In the genomic region with DNA sequence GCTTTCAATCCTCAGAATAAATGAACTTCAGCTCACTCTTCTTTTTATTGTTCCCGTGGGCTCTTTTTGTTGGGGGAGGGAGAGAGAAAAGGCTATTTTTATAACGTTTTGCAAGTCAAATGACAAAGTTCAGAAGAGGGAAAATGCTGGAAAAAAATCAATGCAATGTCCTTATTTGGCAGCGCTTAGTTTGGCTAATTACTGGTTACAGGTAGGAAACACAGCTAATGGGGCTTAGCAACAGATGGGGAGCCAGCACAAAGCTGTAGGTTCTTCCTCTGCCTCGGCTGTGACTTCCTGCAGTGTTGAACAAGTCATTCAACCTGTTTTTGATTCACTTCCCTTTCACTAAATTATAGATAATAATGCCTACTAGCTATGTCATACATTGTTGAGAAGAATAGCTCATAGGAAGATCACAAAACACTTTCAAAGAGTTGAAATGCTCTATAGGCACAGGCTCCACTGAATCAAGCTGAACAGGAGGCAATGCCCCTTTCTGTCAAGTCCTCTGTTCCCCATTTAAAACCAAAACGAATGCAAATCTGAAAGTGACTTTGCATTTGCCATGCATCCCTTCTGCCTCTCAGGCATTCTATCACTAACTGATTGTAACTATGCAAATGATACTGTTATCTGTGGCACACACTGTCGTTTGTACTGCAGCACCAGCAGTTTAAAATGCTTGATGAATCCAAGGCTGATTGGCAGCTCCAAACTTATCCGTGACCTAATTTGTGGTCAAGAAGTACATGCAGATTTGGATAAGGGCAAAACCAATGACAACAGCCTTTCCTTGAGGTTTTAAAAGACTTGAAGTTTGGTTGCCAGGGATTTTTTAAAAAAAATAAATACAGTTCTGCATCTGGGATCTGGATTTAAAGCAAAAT, we compare ENCODE assay signal across 17 cellular contexts.
A peak's percentile ranks its signal among the peaks of the same experiment; 100 is the strongest.
DNase-seq lines count a peak whose midpoint lies in the region; ATAC-seq and TF ChIP-seq lines count a peak whose summit lies in the region.
"Had no signal": no experiment of that assay in that cellular context is flagged by ENCODE, and none has a peak within 500 bp of the region (broad histone marks: within the 10 kb centered on the region; RNA-seq: fewer than 3 reads in every experiment).

No MANE protein-coding gene starts in this region.

- H3K9me3 ChIP-seq in upper lobe of left lung, result no peaks in the 10 kb centered on the region
- H3K9me3 ChIP-seq: BLaER1 treated with 17β-estradiol and CSF1 and Interleukin-3, amounts not matched to agents 10 nM and 100 nM had no signal

- TF ChIP-seq POLR2A in upper lobe of left lung (IDR thresholded peaks at IDR 0.05), result no peak

- peak overlapping the region; percentile 45 for H3K4me2 ChIP-seq in GM23338

- H3K4me1 ChIP-seq in GM23338 (ENCODE audit: insufficient read depth) (peaks cover 23% of the 10 kb centered on the region), upper lobe of left lung (no peaks in the 10 kb centered on the region)

- H3K4me3 ChIP-seq in GM23338 (peak overlapping the region; percentile 30), upper lobe of left lung (no peak overlapping the region)
- H3K4me3 ChIP-seq: BLaER1 treated with 17β-estradiol and CSF1 and Interleukin-3, amounts not matched to agents 10 nM and 100 nM had no signal

- no peaks in the 10 kb centered on the region for H3K27me3 Mint-ChIP-seq in GM23338 (ENCODE audit: insufficient read depth, low read depth, poor library complexity)
- no peaks in the 10 kb centered on the region for H3K27me3 Mint-ChIP-seq in T-helper 2 cell treated with Interferon-gamma antibody and Interleukin-4, amounts not matched to agents 5 μg/mL and 100 μg/mL, for 36 hours (ENCODE audit: low read depth)
- H3K27me3 Mint-ChIP-seq: stimulated activated naive CD8-positive, alpha-beta T cell treated with anti-CD3 and anti-CD28 coated beads, Interleukin-15, Interleukin-2, amounts not matched to agents 100 ng/mL and 50 ng/mL, for 24 hours had no signal

- no peaks in the 10 kb centered on the region for H4K20me1 ChIP-seq in GM23338 (replicated peaks; ENCODE audit: insufficient read depth)
- H4K20me1 ChIP-seq: BLaER1 treated with 17β-estradiol and CSF1 and Interleukin-3, amounts not matched to agents 10 nM and 100 nM had no signal

- H3K4me3 Mint-ChIP-seq in GM23338, result peak overlapping the region; percentile 33
- no peak overlapping the region for H3K4me3 Mint-ChIP-seq in T-helper 2 cell treated with Interferon-gamma antibody and Interleukin-4, amounts not matched to agents 5 μg/mL and 100 μg/mL, for 36 hours
- H3K4me3 Mint-ChIP-seq: mesothelial cell of epicardium; stimulated activated naive CD8-positive, alpha-beta T cell treated with anti-CD3 and anti-CD28 coated beads, Interleukin-15, Interleukin-2, amounts not matched to agents 100 ng/mL and 50 ng/mL, for 24 hours had no signal

- peak; percentile 88 for ATAC-seq in GM23338
- ATAC-seq in left lobe of liver, result peak; percentile 67
- no peak for ATAC-seq in esophagus mucosa
- ATAC-seq in upper lobe of left lung (ENCODE audit: low FRiP score in 2 of 2), result no peak
- ATAC-seq: PC-3 had no signal

- TF ChIP-seq CTCF in GM23338 (conservative IDR thresholded peaks at IDR 0.05; ENCODE audit: low read depth in 2 of 2) (no peak), upper lobe of left lung (IDR thresholded peaks at IDR 0.05) (no peak)

- peak overlapping the region; percentile 80 for H2AFZ ChIP-seq in GM23338

- no peaks in the 10 kb centered on the region for H3F3A ChIP-seq in GM23338 (replicated peaks; ENCODE audit: low read depth)

- no peaks in the 10 kb centered on the region for H3K79me2 ChIP-seq in GM23338 (replicated peaks; ENCODE audit: insufficient read depth)

- H3K27me3 ChIP-seq in GM23338 (ENCODE audit: insufficient read depth) (no peaks in the 10 kb centered on the region), upper lobe of left lung (no peaks in the 10 kb centered on the region)
- H3K27me3 ChIP-seq: BLaER1 treated with 17β-estradiol and CSF1 and Interleukin-3, amounts not matched to agents 10 nM and 100 nM had no signal

- H3K36me3 Mint-ChIP-seq in GM23338 (ENCODE audit: low read depth), result no peaks in the 10 kb centered on the region
- no peaks in the 10 kb centered on the region for H3K36me3 Mint-ChIP-seq in T-helper 2 cell treated with Interferon-gamma antibody and Interleukin-4, amounts not matched to agents 5 μg/mL and 100 μg/mL, for 36 hours (ENCODE audit: low read depth)
- H3K36me3 Mint-ChIP-seq: mesothelial cell of epicardium had no signal

- H3K9me3 Mint-ChIP-seq in GM23338, result no peaks in the 10 kb centered on the region; the same call in 2 of the 3 replicates
- peaks cover 3% of the 10 kb centered on the region for H3K9me3 Mint-ChIP-seq in T-helper 2 cell treated with Interferon-gamma antibody and Interleukin-4, amounts not matched to agents 5 μg/mL and 100 μg/mL, for 36 hours
- H3K9me3 Mint-ChIP-seq: mesothelial cell of epicardium had no signal

- no peaks in the 10 kb centered on the region for H3K9me2 ChIP-seq in GM23338 (ENCODE audit: insufficient read depth)

- H3K4me1 Mint-ChIP-seq in GM23338, result peaks cover 33% of the 10 kb centered on the region
- no peaks in the 10 kb centered on the region for H3K4me1 Mint-ChIP-seq in T-helper 2 cell treated with Interferon-gamma antibody and Interleukin-4, amounts not matched to agents 5 μg/mL and 100 μg/mL, for 36 hours (ENCODE audit: low read depth)

- peak overlapping the region; percentile 86 for H3K27ac Mint-ChIP-seq in GM23338
- no peak overlapping the region for H3K27ac Mint-ChIP-seq in T-helper 2 cell treated with Interferon-gamma antibody and Interleukin-4, amounts not matched to agents 5 μg/mL and 100 μg/mL, for 36 hours
- H3K27ac Mint-ChIP-seq: mesothelial cell of epicardium; stimulated activated naive CD8-positive, alpha-beta T cell treated with anti-CD3 and anti-CD28 coated beads, Interleukin-15, Interleukin-2, amounts not matched to agents 100 ng/mL and 50 ng/mL, for 24 hours had no signal

- H3K27ac ChIP-seq in GM23338 (ENCODE audit: low read depth) (peak overlapping the region; percentile 45; the same call in 1 of the 2 replicates), upper lobe of left lung (no peak overlapping the region)
- H3K27ac ChIP-seq: BLaER1 treated with 17β-estradiol and CSF1 and Interleukin-3, amounts not matched to agents 10 nM and 100 nM; epithelial cell of prostate had no signal

- no peaks in the 10 kb centered on the region for H3K36me3 ChIP-seq in GM23338 (ENCODE audit: insufficient read depth)
- no peaks in the 10 kb centered on the region for H3K36me3 ChIP-seq in upper lobe of left lung
- H3K36me3 ChIP-seq: BLaER1 treated with 17β-estradiol and CSF1 and Interleukin-3, amounts not matched to agents 10 nM and 100 nM had no signal

- WGBS in upper lobe of left lung, 2 donors, result 31 to 32% methylated on average over 7 of the region's 7 CpGs

- peak; percentile 47 for DNase-seq in GM23338 (ENCODE audit: low spot score)
- DNase-seq in NCI-H146 treated with DMSO at 0.1 percent for 48 hours (lab: John Stamatoyannopoulos, UW; ENCODE audit: unreplicated experiment), result peak; percentile 91
- DNase-seq in OCI-M1 (lab: John Stamatoyannopoulos, UW), result peak; percentile 84
- no peak for DNase-seq in left lobe of liver (ENCODE audit: low spot score)
- DNase-seq in DMS53 treated with DMSO at 0.1 percent for 48 hours (lab: John Stamatoyannopoulos, UW; ENCODE audit: unreplicated experiment), result no peak
- DNase-seq in T-helper 2 cell treated with Interferon-gamma antibody and Interleukin-4, amounts not matched to agents 5 μg/mL and 100 μg/mL, for 36 hours (ENCODE audit: low spot score), result no peak
- no peak for DNase-seq in upper lobe of left lung
- DNase-seq: activated CD4-positive, alpha-beta T cell treated with anti-CD3 and anti-CD28 coated beads, Interleukin-2, amount 50 U/mL, for 4 hours; hippocampal formation; PC-3; stimulated activated CD4-positive, alpha-beta T cell treated with anti-CD3 and anti-CD28 coated beads, Interleukin-4, amount 100 ng/mL, for 4 hours; T-helper 2 cell had no signal

- no peak for TF ChIP-seq EP300 in upper lobe of left lung (IDR thresholded peaks at IDR 0.05)

TF ChIP-seq in GM23338, 12 proteins besides CTCF, POLR2A, EP300 and RAD21 (continues in another document):
- TF ChIP-seq EZH2phosphoT487 (IDR thresholded peaks at IDR 0.05; ENCODE audit: unreplicated experiment) (no peak), EZH2 (IDR thresholded peaks at IDR 0.05; ENCODE audit: low read depth, unreplicated experiment) (no peak), STAT1 (IDR thresholded peaks at IDR 0.05; ENCODE audit: unreplicated experiment) (no peak)

Comparison
In these comparisons a context has a peak if more than half of its experiments do, and no peak if none do; other contexts are left out.
1. ATAC-seq: peak in GM23338 (single experiment) and left lobe of liver (single experiment); none in esophagus mucosa (single experiment) and upper lobe of left lung (0 of 2).
2. DNase-seq: peak in GM23338 (single experiment), NCI-H146 treated with DMSO at 0.1 percent for 48 hours (single experiment) and OCI-M1 (single experiment); none in left lobe of liver (single experiment), DMS53 treated with DMSO at 0.1 percent for 48 hours (single experiment), T-helper 2 cell treated with Interferon-gamma antibody and Interleukin-4, amounts not matched to agents 5 μg/mL and 100 μg/mL, for 36 hours (single experiment) and upper lobe of left lung (0 of 2).